Comparison of ENCODE assay signal across 10 cellular contexts in the genomic region with DNA sequence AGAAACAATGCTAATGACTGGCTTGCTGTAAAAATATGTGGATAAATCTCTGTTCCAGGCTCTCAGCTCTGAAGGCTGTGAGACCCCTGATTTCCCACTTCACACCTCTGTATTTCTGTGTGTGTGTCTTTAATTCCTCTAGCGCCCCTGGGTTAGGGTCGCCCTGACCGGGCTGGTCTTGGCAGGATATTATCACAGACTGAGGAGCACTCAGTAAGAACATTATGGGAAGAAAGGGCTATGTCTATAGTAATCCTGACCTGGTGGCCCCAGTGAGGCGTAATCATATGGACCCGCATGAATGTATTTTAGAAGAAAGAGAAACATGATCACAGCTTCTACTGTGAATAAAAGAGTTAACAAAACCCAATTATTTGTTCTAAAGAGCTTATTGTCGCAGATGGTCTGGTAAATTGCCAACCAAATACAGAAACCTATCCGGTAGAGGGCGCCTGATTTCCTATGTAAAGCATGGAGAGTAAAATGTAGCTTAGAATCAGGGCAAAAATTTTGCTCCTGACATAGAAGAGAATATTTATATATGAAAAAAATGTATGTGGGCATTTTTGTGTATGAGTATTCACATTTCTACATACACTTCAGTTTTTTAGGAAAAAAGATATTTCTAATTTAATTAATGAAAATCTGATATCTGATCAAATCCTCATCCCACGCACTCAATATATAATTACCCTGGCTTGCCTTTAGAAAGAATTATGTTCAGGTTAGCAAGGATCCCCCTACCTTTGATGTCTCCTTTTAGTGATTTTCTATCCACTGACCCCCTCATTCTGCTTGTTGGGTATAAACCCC. TPM values are rescaled to one million over a fixed set of nuclear protein-coding genes. Genes with fewer than 3 reads are reported as not detected.
A peak's percentile ranks its signal among the peaks of the same experiment; 100 is the strongest.
DNase-seq lines count a peak whose midpoint lies in the region; ATAC-seq, FAIRE-seq and TF ChIP-seq lines count a peak whose summit lies in the region.
"Had no signal": no experiment of that assay in that cellular context is flagged by ENCODE, and none has a peak within 500 bp of the region (broad histone marks: within the 10 kb centered on the region; RNA-seq: fewer than 3 reads in every experiment).

No MANE protein-coding gene starts in this region.

- H4K20me1 ChIP-seq in Karpas-422 (ENCODE audit: insufficient read depth, low read depth, low read length) (no peaks in the 10 kb centered on the region), H1 (replicated peaks in 1 of 2; ENCODE audit: control insufficient read depth in 1 of 2, insufficient read depth in 2 of 2, low read length in 2 of 2) (no peaks in the 10 kb centered on the region)

- no peaks in the 10 kb centered on the region for H3K4me1 ChIP-seq in Karpas-422 (ENCODE audit: low read length)
- H3K4me1 ChIP-seq in H1 (replicated peaks in 1 of 4; ENCODE audit: control insufficient read depth in 3 of 4, insufficient read depth in 4 of 4, low read length in 3 of 4): no peaks in the 10 kb centered on the region

- DNase-seq in NCI-H1436 (lab: John Stamatoyannopoulos, UW): peak; percentile 34
- DNase-seq in NCI-H1436 treated with DMSO at 0.1 percent for 48 hours (lab: John Stamatoyannopoulos, UW): no peak
- DNase-seq in Karpas-422: peak; percentile 80
- DNase-seq in SKM-1 (lab: John Stamatoyannopoulos, UW; ENCODE audit: unreplicated experiment): peak; percentile 9
- DNase-seq in H1 (ENCODE audit: low read depth in 1 of 2, low spot score in 2 of 2): peak in 1 of 2 experiments; percentile 66
- DNase-seq in nucleus accumbens (lab: John Stamatoyannopoulos, UW): peak in 30 of 56 donors; percentile 3 to 77 (median 22)

- H3K4me2 ChIP-seq in Karpas-422 (ENCODE audit: low read depth, low read length, poor library complexity, severe bottlenecking) (no peak overlapping the region), H1 (ENCODE audit: insufficient read depth in 1 of 2, low read depth in 2 of 2, low read length in 2 of 2) (no peak overlapping the region)

- H3K18ac ChIP-seq in H1 (ENCODE audit: extremely low read depth, low read length): no peak overlapping the region

- H2AK5ac ChIP-seq in H1 (ENCODE audit: low read depth, low read length): no peak overlapping the region

- no peak overlapping the region for H4K5ac ChIP-seq in H1 (ENCODE audit: insufficient read length, low read depth, low read length)

- H2AFZ ChIP-seq in Karpas-422 (ENCODE audit: low read length): no peak overlapping the region
- H2AFZ ChIP-seq in H1 (ENCODE audit: low read length): no peak overlapping the region

- H4K8ac ChIP-seq in H1 (ENCODE audit: extremely low read depth, insufficient read depth, low read length): no peak overlapping the region

- H3K27ac ChIP-seq in Karpas-422 (ENCODE audit: low read length) (no peak overlapping the region), H1 (ENCODE audit: low read depth, low read length) (no peak overlapping the region)
- H3K27ac ChIP-seq: thoracic aorta had no signal

- no peaks in the 10 kb centered on the region for H3K79me2 ChIP-seq in Karpas-422 (ENCODE audit: low read length)
- H3K79me2 ChIP-seq in H1 (ENCODE audit: control insufficient read depth in 1 of 2, insufficient read depth in 2 of 2, low read length in 2 of 2): no peaks in the 10 kb centered on the region

- TF ChIP-seq POLR2A in H1 (IDR thresholded peaks at IDR 0.05; ENCODE audit: control extremely low read depth in 1 of 2, low read depth in 2 of 2, low read length in 2 of 2): no peak

- CTCF ChIA-PET in H1 (lab: Charles Lee; ENCODE audit: partially characterized antibody): interaction anchor here (0.6 to 4.6 kb wide), 38 partner anchors 8 to 1355 kb away, joined by 3 to 36 read pairs (median 4); a partner anchor contains a TSS

- peak; percentile 31 to 46; a peak in 3 of 4 replicates for TF ChIP-seq RAD21 in H1 (IDR thresholded peaks at IDR 0.05 in 1 of 2, conservative IDR thresholded peaks at IDR 0.05 in 1 of 2; ENCODE audit: low read depth in 2 of 2, low read length in 2 of 2)

- H2BK120ac ChIP-seq in H1 (replicated peaks; ENCODE audit: low read depth, low read length): no peak overlapping the region

- H3K27me3 ChIP-seq in Karpas-422 (ENCODE audit: low read length) (no peaks in the 10 kb centered on the region), H1 (replicated peaks in 1 of 4; ENCODE audit: control insufficient read depth in 3 of 4, extremely low read depth in 1 of 4, insufficient read depth in 3 of 4, low read length in 3 of 4) (no peaks in the 10 kb centered on the region)

- H2BK5ac ChIP-seq in H1 (ENCODE audit: low read depth, low read length): no peak overlapping the region

- H3K23me2 ChIP-seq in H1 (ENCODE audit: low read depth, low read length): no peaks in the 10 kb centered on the region

- H3K4ac ChIP-seq in H1 (replicated peaks; ENCODE audit: insufficient read length, low read depth, low read length): no peak overlapping the region

- H3K56ac ChIP-seq in H1 (replicated peaks; ENCODE audit: insufficient read length, low read depth, low read length): no peak overlapping the region

- no peak for ATAC-seq in GM19328 (IDR thresholded peaks at IDR 0.05; ENCODE audit: unreplicated experiment)
- ATAC-seq in HG02973 (IDR thresholded peaks at IDR 0.05; ENCODE audit: unreplicated experiment): no peak

- H3K23ac ChIP-seq in H1 (ENCODE audit: insufficient read length): no peak overlapping the region

- no peaks in the 10 kb centered on the region for H3K9me2 ChIP-seq in Karpas-422 (replicated peaks; ENCODE audit: insufficient read depth, low read length)

- no peak overlapping the region for H3K14ac ChIP-seq in H1 (ENCODE audit: insufficient read length)

- H2BK12ac ChIP-seq in H1 (ENCODE audit: low read depth, low read length): no peak overlapping the region

- POLR2A ChIA-PET in H1 (lab: Charles Lee; ENCODE audit: partially characterized antibody): no interaction called here

- WGBS in H1 (ENCODE audit: extremely low coverage in 1 of 2, insufficient coverage in 1 of 2, insufficient read length in 1 of 2, insufficient replicate concordance in 2 of 2, low coverage in 1 of 2, low lambda C conversion rate in 2 of 2, missing lambda C conversion rate in 1 of 2), 2 experiments: 63% methylated on average over 9 of the region's 9 CpGs; no CpG with 5 or more reads in 1 of the 2 experiments

- H3K4me3 ChIP-seq in Karpas-422 (ENCODE audit: low read length): no peak overlapping the region
- H3K4me3 ChIP-seq in H1 (ENCODE audit: extremely low read depth in 1 of 4, insufficient read depth in 2 of 4, low read depth in 3 of 4, low read length in 4 of 4): no peak overlapping the region
- H3K4me3 ChIP-seq: thoracic aorta had no signal

- H2BK15ac ChIP-seq in H1 (ENCODE audit: low read length): no peak overlapping the region

- FAIRE-seq in H1 (lab: Jason Lieb, UNC): no peak

- no peak overlapping the region for H2BK20ac ChIP-seq in H1 (ENCODE audit: low read length)

- no peak overlapping the region for H4K91ac ChIP-seq in H1 (replicated peaks; ENCODE audit: insufficient read length, low read length)

- TF ChIP-seq EP300 in H1 (IDR thresholded peaks at IDR 0.05; ENCODE audit: borderline replicate concordance in 1 of 2, low read depth in 2 of 2, low read length in 2 of 2): no peak

- no peaks in the 10 kb centered on the region for H3K9me3 ChIP-seq in Karpas-422 (ENCODE audit: low read length)
- no peaks in the 10 kb centered on the region for H3K9me3 ChIP-seq in H1 (ENCODE audit: insufficient read depth in 2 of 2, low read depth in 1 of 2, low read length in 1 of 2)
- H3K9me3 ChIP-seq: thoracic aorta had no signal

- TF ChIP-seq CTCF in H1 (IDR thresholded peaks at IDR 0.05; ENCODE audit: control extremely low read depth in 1 of 3, insufficient read depth in 1 of 3, low read depth in 1 of 3, low read length in 3 of 3): peak in 2 of 3 experiments; percentile 47; a peak in 2 of 4 replicates

- no peaks in the 10 kb centered on the region for H3K36me3 ChIP-seq in Karpas-422 (ENCODE audit: insufficient read depth, low read length)
- H3K36me3 ChIP-seq in H1 (ENCODE audit: control insufficient read depth in 2 of 4, insufficient read depth in 4 of 4, low read length in 3 of 4): no peaks in the 10 kb centered on the region
- H3K36me3 ChIP-seq: thoracic aorta had no signal

- H3K79me1 ChIP-seq in H1 (ENCODE audit: low read depth, low read length): no peaks in the 10 kb centered on the region

- H3K9ac ChIP-seq in Karpas-422 (ENCODE audit: low read length) (no peak overlapping the region), H1 (replicated peaks in 1 of 4; ENCODE audit: extremely low read depth in 1 of 4, low read depth in 3 of 4, low read length in 3 of 4) (no peak overlapping the region)

RNA-seq across cellular contexts. Expression of a gene that starts 5.8 kb away (rescaled TPM):
- total RNA-seq in Karpas-422 (2014; rRNA removed; shearing (Covaris generic); ENCODE audit: low replicate concordance): not detected in 2 replicates
- not detected in 2 replicates for total RNA-seq in H1 (2021; fragmentation: NEBNext Ultra II Directional; extraction: Animal tissue kit (Norgen Biotek cat#: 25700))
- polyA plus RNA-seq in H1 (2011; rRNA removed): not detected in 2 replicates
- polyA plus RNA-seq in H1 (2011; cell fraction: cytosol; rRNA removed): not detected
- polyA plus RNA-seq in H1 (2011; cell fraction: nucleus; rRNA removed): not detected
- not detected in 4 replicates for polyA plus RNA-seq in H1 (2012, experiment 1 of 2)
- not detected for polyA plus RNA-seq in H1 (2012, experiment 2 of 2)
- polyA plus RNA-seq in H1 (2013, experiment 1 of 2): not detected
- not detected for polyA plus RNA-seq in H1 (2013, experiment 2 of 2)
- not detected in 2 replicates for polyA minus RNA-seq in H1 (2011; rRNA and poly(A)+ RNA removed)
- polyA minus RNA-seq in H1 (2011; cell fraction: cytosol; rRNA and poly(A)+ RNA removed): not detected
- not detected for polyA minus RNA-seq in H1 (2011; cell fraction: nucleus; rRNA and poly(A)+ RNA removed)
- total RNA-seq: thoracic aorta had no signal
- polyA plus RNA-seq: adipose tissue had no signal

RNA-seq across cellular contexts. Expression of a gene that starts 25.5 kb away (rescaled TPM):
- not detected in 2 replicates for total RNA-seq in Karpas-422 (2014; rRNA removed; shearing (Covaris generic); ENCODE audit: low replicate concordance)
- not detected in 2 replicates for total RNA-seq in H1 (2021; fragmentation: NEBNext Ultra II Directional; extraction: Animal tissue kit (Norgen Biotek cat#: 25700))
- polyA plus RNA-seq in H1 (2011; rRNA removed): not detected in 2 replicates
- not detected for polyA plus RNA-seq in H1 (2011; cell fraction: cytosol; rRNA removed)
- not detected for polyA plus RNA-seq in H1 (2011; cell fraction: nucleus; rRNA removed)
- not detected in 4 replicates for polyA plus RNA-seq in H1 (2012, experiment 1 of 2)
- polyA plus RNA-seq in H1 (2012, experiment 2 of 2): not detected
- polyA plus RNA-seq in H1 (2013, experiment 1 of 2): not detected
- not detected for polyA plus RNA-seq in H1 (2013, experiment 2 of 2)
- polyA minus RNA-seq in H1 (2011; rRNA and poly(A)+ RNA removed): not detected in 2 replicates
- not detected for polyA minus RNA-seq in H1 (2011; cell fraction: cytosol; rRNA and poly(A)+ RNA removed)
- not detected for polyA minus RNA-seq in H1 (2011; cell fraction: nucleus; rRNA and poly(A)+ RNA removed)
- total RNA-seq: thoracic aorta had no signal
- polyA plus RNA-seq: adipose tissue had no signal

RNA-seq across cellular contexts. Expression of a gene that starts 47.7 kb away (rescaled TPM):
- total RNA-seq in Karpas-422 (2014; rRNA removed; shearing (Covaris generic); ENCODE audit: low replicate concordance): not detected in 2 replicates
- not detected in 2 replicates for total RNA-seq in H1 (2021; fragmentation: NEBNext Ultra II Directional; extraction: Animal tissue kit (Norgen Biotek cat#: 25700))
- polyA plus RNA-seq in H1 (2011; rRNA removed): 0.08 TPM in 1 of 2 replicates, not detected in the other
- not detected for polyA plus RNA-seq in H1 (2011; cell fraction: cytosol; rRNA removed)
- polyA plus RNA-seq in H1 (2011; cell fraction: nucleus; rRNA removed): 0.10 TPM
- not detected in 4 replicates for polyA plus RNA-seq in H1 (2012, experiment 1 of 2)
- polyA plus RNA-seq in H1 (2012, experiment 2 of 2): not detected
- 0.08 TPM for polyA plus RNA-seq in H1 (2013, experiment 1 of 2)
- 0.24 TPM for polyA plus RNA-seq in H1 (2013, experiment 2 of 2)
- 0.15 TPM in 1 of 2 replicates, not detected in the other for polyA minus RNA-seq in H1 (2011; rRNA and poly(A)+ RNA removed)
- not detected for polyA minus RNA-seq in H1 (2011; cell fraction: cytosol; rRNA and poly(A)+ RNA removed)
- not detected for polyA minus RNA-seq in H1 (2011; cell fraction: nucleus; rRNA and poly(A)+ RNA removed)
- total RNA-seq: thoracic aorta had no signal
- polyA plus RNA-seq: adipose tissue had no signal

RNA-seq across cellular contexts. Expression of a gene that starts 49.2 kb away (rescaled TPM):
- not detected in 2 replicates for total RNA-seq in Karpas-422 (2014; rRNA removed; shearing (Covaris generic); ENCODE audit: low replicate concordance)
- not detected in 2 replicates for total RNA-seq in H1 (2021; fragmentation: NEBNext Ultra II Directional; extraction: Animal tissue kit (Norgen Biotek cat#: 25700))
- polyA plus RNA-seq in H1 (2011; rRNA removed): not detected in 2 replicates
- not detected for polyA plus RNA-seq in H1 (2011; cell fraction: cytosol; rRNA removed)
- polyA plus RNA-seq in H1 (2011; cell fraction: nucleus; rRNA removed): not detected
- polyA plus RNA-seq in H1 (2012, experiment 1 of 2): not detected in 4 replicates
- polyA plus RNA-seq in H1 (2012, experiment 2 of 2): not detected
- polyA plus RNA-seq in H1 (2013, experiment 1 of 2): not detected
- not detected for polyA plus RNA-seq in H1 (2013, experiment 2 of 2)
- polyA minus RNA-seq in H1 (2011; rRNA and poly(A)+ RNA removed): not detected in 2 replicates
- polyA minus RNA-seq in H1 (2011; cell fraction: cytosol; rRNA and poly(A)+ RNA removed): not detected
- polyA minus RNA-seq in H1 (2011; cell fraction: nucleus; rRNA and poly(A)+ RNA removed): not detected
- total RNA-seq: thoracic aorta had no signal
